In genomic region chr11:57527056-57527631, GRCh38 we compare ENCODE assay signal across 1 cellular context.
A peak's percentile ranks its signal among the peaks of the same experiment; 100 is the strongest.
TF ChIP-seq lines count a peak whose summit lies in the region.

No MANE protein-coding gene starts in this region.

TF ChIP-seq in HepG2, 621 proteins besides CTCF, POLR2A, EP300 and RAD21 (continued from another document and continues in another):
- TF ChIP-seq NPAS2 (CRISPR knock-in tag; IDR thresholded peaks at IDR 0.05; ENCODE audit: borderline replicate concordance) (no peak), TAF15 (IDR thresholded peaks at IDR 0.05; ENCODE audit: low read depth, low read length, poor library complexity, severe bottlenecking) (no peak), BCL6 (CRISPR knock-in tag; IDR thresholded peaks at IDR 0.05) (no peak), SALL2 (CRISPR knock-in tag; IDR thresholded peaks at IDR 0.05) (0 out of 2 replicates have a peak, but pooled peaks have one; percentile 31), ZNF784 (CRISPR knock-in tag; IDR thresholded peaks at IDR 0.05; ENCODE audit: borderline replicate concordance) (0 out of 2 replicates have a peak, but pooled peaks have one; percentile 47), TRAFD1 (CRISPR knock-in tag; IDR thresholded peaks at IDR 0.05; ENCODE audit: borderline replicate concordance) (no peak), ZNF567 (CRISPR knock-in tag; IDR thresholded peaks at IDR 0.05; ENCODE audit: borderline replicate concordance) (no peak), SOX6 (IDR thresholded peaks at IDR 0.05) (no peak), SOX6 (CRISPR knock-in tag; IDR thresholded peaks at IDR 0.05) (peak; percentile 79), ATF2 (CRISPR knock-in tag; IDR thresholded peaks at IDR 0.05) (0 out of 2 replicates have a peak, but pooled peaks have one; percentile 41), PCBP2 (optimal IDR thresholded peaks at IDR 0.05; ENCODE audit: low read depth, low read length, poor library complexity, severe bottlenecking) (no peak), MXD1 (CRISPR knock-in tag; IDR thresholded peaks at IDR 0.05) (no peak), MLX (CRISPR knock-in tag; IDR thresholded peaks at IDR 0.05) (no peak), MIER3 (CRISPR knock-in tag; IDR thresholded peaks at IDR 0.05; ENCODE audit: borderline replicate concordance) (0 out of 2 replicates have a peak, but pooled peaks have one; percentile 27), KAT8 (CRISPR knock-in tag; IDR thresholded peaks at IDR 0.05) (0 out of 2 replicates have a peak, but pooled peaks have one; percentile 42), ZSCAN25 (CRISPR knock-in tag; IDR thresholded peaks at IDR 0.05) (0 out of 2 replicates have a peak, but pooled peaks have one; percentile 42), MAZ (IDR thresholded peaks at IDR 0.05; ENCODE audit: borderline replicate concordance, low read depth, low read length) (no peak), MAZ (CRISPR knock-in tag; IDR thresholded peaks at IDR 0.05; ENCODE audit: low read depth) (0 out of 2 replicates have a peak, but pooled peaks have one; percentile 19), ZNF274 (CRISPR knock-in tag; IDR thresholded peaks at IDR 0.05) (no peak), SALL1 (CRISPR knock-in tag; IDR thresholded peaks at IDR 0.05) (0 out of 2 replicates have a peak, but pooled peaks have one; percentile 11), GPN1 (CRISPR knock-in tag; IDR thresholded peaks at IDR 0.05; ENCODE audit: borderline replicate concordance) (no peak), ZNF142 (CRISPR knock-in tag; IDR thresholded peaks at IDR 0.05) (no peak), SIX4 (CRISPR knock-in tag; IDR thresholded peaks at IDR 0.05) (no peak), CCDC6 (CRISPR knock-in tag; IDR thresholded peaks at IDR 0.05) (0 out of 2 replicates have a peak, but pooled peaks have one; percentile 33), ZFX (CRISPR knock-in tag; IDR thresholded peaks at IDR 0.05; ENCODE audit: low read depth) (peak; percentile 44; the same call in 1 of the 2 replicates), HNF1B (CRISPR knock-in tag; IDR thresholded peaks at IDR 0.05) (peak; percentile 52), IRF2 (CRISPR knock-in tag; IDR thresholded peaks at IDR 0.05) (peak; percentile 52; the same call in 1 of the 2 replicates), AGO2 (optimal IDR thresholded peaks at IDR 0.05; ENCODE audit: low read depth, low read length) (no peak), ZNF513 (CRISPR knock-in tag; conservative IDR thresholded peaks at IDR 0.05) (0 out of 2 replicates have a peak, but pooled peaks have one; percentile 45), ZKSCAN8 (CRISPR knock-in tag; IDR thresholded peaks at IDR 0.05; ENCODE audit: borderline replicate concordance) (0 out of 2 replicates have a peak, but pooled peaks have one; percentile 64), ZNF367 (CRISPR knock-in tag; IDR thresholded peaks at IDR 0.05; ENCODE audit: borderline replicate concordance) (no peak), KDM3A (CRISPR knock-in tag; IDR thresholded peaks at IDR 0.05; ENCODE audit: low read depth) (0 out of 2 replicates have a peak, but pooled peaks have one; percentile 66), XBP1 (CRISPR knock-in tag; IDR thresholded peaks at IDR 0.05) (no peak), ZBTB4 (CRISPR knock-in tag; IDR thresholded peaks at IDR 0.05; ENCODE audit: borderline replicate concordance) (0 out of 2 replicates have a peak, but pooled peaks have one; percentile 46), ZNF350 (CRISPR knock-in tag; IDR thresholded peaks at IDR 0.05; ENCODE audit: borderline replicate concordance, low read depth) (0 out of 2 replicates have a peak, but pooled peaks have one; percentile 14), ZNF670 (CRISPR knock-in tag; IDR thresholded peaks at IDR 0.05; ENCODE audit: borderline replicate concordance) (0 out of 2 replicates have a peak, but pooled peaks have one; percentile 51), PITX1 (CRISPR knock-in tag; IDR thresholded peaks at IDR 0.05) (peak; percentile 60; the same call in 1 of the 2 replicates)
